1 cellular context compared by ENCODE assay signal in the genomic region with DNA sequence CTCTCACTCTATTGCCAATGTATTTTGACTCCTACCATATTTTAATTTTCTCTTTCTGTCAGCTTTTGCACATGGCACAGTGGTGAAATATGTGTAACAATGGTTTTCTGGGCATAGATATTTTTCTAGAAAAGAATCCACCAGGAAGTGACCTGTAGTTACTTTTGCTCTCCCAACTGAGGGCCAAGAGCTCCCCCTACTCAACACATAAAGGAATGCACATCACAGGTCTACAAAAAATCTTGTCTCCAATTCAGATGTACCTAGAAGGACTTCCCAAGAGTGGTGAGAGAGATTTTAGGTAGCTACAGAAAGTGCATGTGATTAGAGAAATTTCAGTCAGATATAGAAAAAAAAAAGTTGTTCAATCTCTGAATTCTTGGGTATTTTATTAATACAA.
TF ChIP-seq lines count a peak whose summit lies in the region.

No MANE protein-coding gene starts in this region.

TF ChIP-seq in liver, 16 proteins besides CTCF, POLR2A, EP300 and RAD21 (continued from another document):
- TF ChIP-seq, protein P1, sequence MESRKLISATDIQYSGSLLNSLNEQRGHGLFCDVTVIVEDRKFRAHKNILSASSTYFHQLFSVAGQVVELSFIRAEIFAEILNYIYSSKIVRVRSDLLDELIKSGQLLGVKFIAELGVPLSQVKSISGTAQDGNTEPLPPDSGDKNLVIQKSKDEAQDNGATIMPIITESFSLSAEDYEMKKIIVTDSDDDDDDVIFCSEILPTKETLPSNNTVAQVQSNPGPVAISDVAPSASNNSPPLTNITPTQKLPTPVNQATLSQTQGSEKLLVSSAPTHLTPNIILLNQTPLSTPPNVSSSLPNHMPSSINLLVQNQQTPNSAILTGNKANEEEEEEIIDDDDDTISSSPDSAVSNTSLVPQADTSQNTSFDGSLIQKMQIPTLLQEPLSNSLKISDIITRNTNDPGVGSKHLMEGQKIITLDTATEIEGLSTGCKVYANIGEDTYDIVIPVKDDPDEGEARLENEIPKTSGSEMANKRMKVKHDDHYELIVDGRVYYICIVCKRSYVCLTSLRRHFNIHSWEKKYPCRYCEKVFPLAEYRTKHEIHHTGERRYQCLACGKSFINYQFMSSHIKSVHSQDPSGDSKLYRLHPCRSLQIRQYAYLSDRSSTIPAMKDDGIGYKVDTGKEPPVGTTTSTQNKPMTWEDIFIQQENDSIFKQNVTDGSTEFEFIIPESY (IDR thresholded peaks at IDR 0.05): no peak
- TF ChIP-seq HNF4G (IDR thresholded peaks at IDR 0.05): no peak
- TF ChIP-seq FOXA2 (IDR thresholded peaks at IDR 0.05): no peak
